ENCODE assay signal across 1 cellular context in the genomic region with DNA sequence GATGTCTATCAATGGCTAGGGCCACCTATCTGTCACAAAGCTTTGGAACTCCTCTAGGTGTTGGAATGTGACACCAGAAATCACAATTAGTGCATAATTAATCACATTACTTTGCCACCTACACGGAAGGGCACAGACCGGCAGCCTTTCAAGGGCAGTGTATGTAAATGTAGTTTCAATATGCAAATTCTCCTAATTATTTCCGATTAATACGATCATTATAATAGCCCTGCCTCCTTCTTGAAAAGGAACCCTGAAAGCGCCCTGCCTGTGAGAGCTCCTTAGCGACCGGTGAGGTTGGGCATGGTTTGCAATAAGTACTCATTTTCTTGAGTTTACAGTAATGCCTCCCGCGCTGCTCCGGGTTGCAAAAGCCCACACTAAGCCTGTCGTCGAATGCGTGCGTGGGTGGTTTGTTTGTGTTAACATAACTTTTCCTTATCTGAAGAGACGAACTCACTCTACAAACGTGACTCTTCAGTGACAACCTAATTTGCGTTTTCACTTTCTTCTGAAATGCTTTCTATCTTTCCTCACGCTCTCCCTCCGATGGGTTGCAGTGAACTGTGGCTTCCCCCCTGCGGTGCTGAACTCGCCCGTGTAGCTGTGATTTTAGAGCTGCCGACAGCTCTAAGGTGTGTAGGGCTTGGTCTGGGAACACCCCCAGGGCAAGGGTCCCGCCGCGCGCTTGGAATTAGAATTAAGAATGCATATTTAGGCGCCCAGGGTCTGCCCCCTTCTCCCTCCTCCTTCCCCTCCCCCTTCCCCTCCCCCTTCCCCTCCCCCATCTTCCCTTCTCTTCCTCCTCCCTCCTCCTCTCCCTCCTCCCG.
TF ChIP-seq lines count a peak whose summit lies in the region.

No MANE protein-coding gene starts in this region.

TF ChIP-seq in K562, 482 proteins besides CTCF, POLR2A, EP300 and RAD21 (continued from another document and continues in another):
- TF ChIP-seq, protein P1, sequence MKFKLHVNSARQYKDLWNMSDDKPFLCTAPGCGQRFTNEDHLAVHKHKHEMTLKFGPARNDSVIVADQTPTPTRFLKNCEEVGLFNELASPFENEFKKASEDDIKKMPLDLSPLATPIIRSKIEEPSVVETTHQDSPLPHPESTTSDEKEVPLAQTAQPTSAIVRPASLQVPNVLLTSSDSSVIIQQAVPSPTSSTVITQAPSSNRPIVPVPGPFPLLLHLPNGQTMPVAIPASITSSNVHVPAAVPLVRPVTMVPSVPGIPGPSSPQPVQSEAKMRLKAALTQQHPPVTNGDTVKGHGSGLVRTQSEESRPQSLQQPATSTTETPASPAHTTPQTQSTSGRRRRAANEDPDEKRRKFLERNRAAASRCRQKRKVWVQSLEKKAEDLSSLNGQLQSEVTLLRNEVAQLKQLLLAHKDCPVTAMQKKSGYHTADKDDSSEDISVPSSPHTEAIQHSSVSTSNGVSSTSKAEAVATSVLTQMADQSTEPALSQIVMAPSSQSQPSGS (CRISPR knock-in tag; IDR thresholded peaks at IDR 0.05): no peak
- no peak for TF ChIP-seq CHD1 (IDR thresholded peaks at IDR 0.05; ENCODE audit: low read length)
- TF ChIP-seq ZNF133 (CRISPR knock-in tag; IDR thresholded peaks at IDR 0.05): no peak
- no peak for TF ChIP-seq TAF9B (IDR thresholded peaks at IDR 0.05; ENCODE audit: partially characterized antibody)
- peak; percentile 49; the same call in 1 of the 2 replicates for TF ChIP-seq ZBTB7A (IDR thresholded peaks at IDR 0.05; ENCODE audit: borderline replicate concordance, control insufficient read depth, low read depth, low read length)
- TF ChIP-seq SMAD4 (CRISPR knock-in tag; conservative IDR thresholded peaks at IDR 0.05): 0 out of 2 replicates have a peak, but pooled peaks have one; percentile 32
- TF ChIP-seq, protein P2, sequence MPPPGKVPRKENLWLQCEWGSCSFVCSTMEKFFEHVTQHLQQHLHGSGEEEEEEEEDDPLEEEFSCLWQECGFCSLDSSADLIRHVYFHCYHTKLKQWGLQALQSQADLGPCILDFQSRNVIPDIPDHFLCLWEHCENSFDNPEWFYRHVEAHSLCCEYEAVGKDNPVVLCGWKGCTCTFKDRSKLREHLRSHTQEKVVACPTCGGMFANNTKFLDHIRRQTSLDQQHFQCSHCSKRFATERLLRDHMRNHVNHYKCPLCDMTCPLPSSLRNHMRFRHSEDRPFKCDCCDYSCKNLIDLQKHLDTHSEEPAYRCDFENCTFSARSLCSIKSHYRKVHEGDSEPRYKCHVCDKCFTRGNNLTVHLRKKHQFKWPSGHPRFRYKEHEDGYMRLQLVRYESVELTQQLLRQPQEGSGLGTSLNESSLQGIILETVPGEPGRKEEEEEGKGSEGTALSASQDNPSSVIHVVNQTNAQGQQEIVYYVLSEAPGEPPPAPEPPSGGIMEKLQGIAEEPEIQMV (tag; conservative IDR thresholded peaks at IDR 0.05; ENCODE audit: low read depth): no peak
- TF ChIP-seq ZNF507 (tag; conservative IDR thresholded peaks at IDR 0.05): no peak
- TF ChIP-seq, protein P3, sequence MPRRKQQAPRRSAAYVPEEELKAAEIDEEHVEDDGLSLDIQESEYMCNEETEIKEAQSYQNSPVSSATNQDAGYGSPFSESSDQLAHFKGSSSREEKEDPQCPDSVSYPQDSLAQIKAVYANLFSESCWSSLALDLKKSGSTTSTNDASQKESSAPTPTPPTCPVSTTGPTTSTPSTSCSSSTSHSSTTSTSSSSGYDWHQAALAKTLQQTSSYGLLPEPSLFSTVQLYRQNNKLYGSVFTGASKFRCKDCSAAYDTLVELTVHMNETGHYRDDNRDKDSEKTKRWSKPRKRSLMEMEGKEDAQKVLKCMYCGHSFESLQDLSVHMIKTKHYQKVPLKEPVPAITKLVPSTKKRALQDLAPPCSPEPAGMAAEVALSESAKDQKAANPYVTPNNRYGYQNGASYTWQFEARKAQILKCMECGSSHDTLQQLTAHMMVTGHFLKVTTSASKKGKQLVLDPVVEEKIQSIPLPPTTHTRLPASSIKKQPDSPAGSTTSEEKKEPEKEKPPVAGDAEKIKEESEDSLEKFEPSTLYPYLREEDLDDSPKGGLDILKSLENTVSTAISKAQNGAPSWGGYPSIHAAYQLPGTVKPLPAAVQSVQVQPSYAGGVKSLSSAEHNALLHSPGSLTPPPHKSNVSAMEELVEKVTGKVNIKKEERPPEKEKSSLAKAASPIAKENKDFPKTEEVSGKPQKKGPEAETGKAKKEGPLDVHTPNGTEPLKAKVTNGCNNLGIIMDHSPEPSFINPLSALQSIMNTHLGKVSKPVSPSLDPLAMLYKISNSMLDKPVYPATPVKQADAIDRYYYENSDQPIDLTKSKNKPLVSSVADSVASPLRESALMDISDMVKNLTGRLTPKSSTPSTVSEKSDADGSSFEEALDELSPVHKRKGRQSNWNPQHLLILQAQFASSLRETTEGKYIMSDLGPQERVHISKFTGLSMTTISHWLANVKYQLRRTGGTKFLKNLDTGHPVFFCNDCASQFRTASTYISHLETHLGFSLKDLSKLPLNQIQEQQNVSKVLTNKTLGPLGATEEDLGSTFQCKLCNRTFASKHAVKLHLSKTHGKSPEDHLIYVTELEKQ (CRISPR knock-in tag; IDR thresholded peaks at IDR 0.05): no peak
- no peak for TF ChIP-seq ETS2 (tag; IDR thresholded peaks at IDR 0.05; ENCODE audit: borderline replicate concordance, poor library complexity, severe bottlenecking)
- no peak for TF ChIP-seq EHMT2 (IDR thresholded peaks at IDR 0.05)
- no peak for TF ChIP-seq TSC22D4 (tag; IDR thresholded peaks at IDR 0.05)
- no peak for TF ChIP-seq PYGO2 (tag; IDR thresholded peaks at IDR 0.05)
- no peak for TF ChIP-seq ETV6 (IDR thresholded peaks at IDR 0.05; ENCODE audit: borderline replicate concordance in 1 of 2, low read depth in 2 of 2, low read length in 1 of 2)
- TF ChIP-seq ETV6 (CRISPR knock-in tag; IDR thresholded peaks at IDR 0.05; ENCODE audit: borderline replicate concordance): no peak
- no peak for TF ChIP-seq DMBX1 (CRISPR knock-in tag; IDR thresholded peaks at IDR 0.05; ENCODE audit: borderline replicate concordance)
- TF ChIP-seq ZNF408 (CRISPR knock-in tag; IDR thresholded peaks at IDR 0.05; ENCODE audit: low read depth): no peak
- TF ChIP-seq CBFB (CRISPR knock-in tag; IDR thresholded peaks at IDR 0.05): no peak
- TF ChIP-seq, protein P4, sequence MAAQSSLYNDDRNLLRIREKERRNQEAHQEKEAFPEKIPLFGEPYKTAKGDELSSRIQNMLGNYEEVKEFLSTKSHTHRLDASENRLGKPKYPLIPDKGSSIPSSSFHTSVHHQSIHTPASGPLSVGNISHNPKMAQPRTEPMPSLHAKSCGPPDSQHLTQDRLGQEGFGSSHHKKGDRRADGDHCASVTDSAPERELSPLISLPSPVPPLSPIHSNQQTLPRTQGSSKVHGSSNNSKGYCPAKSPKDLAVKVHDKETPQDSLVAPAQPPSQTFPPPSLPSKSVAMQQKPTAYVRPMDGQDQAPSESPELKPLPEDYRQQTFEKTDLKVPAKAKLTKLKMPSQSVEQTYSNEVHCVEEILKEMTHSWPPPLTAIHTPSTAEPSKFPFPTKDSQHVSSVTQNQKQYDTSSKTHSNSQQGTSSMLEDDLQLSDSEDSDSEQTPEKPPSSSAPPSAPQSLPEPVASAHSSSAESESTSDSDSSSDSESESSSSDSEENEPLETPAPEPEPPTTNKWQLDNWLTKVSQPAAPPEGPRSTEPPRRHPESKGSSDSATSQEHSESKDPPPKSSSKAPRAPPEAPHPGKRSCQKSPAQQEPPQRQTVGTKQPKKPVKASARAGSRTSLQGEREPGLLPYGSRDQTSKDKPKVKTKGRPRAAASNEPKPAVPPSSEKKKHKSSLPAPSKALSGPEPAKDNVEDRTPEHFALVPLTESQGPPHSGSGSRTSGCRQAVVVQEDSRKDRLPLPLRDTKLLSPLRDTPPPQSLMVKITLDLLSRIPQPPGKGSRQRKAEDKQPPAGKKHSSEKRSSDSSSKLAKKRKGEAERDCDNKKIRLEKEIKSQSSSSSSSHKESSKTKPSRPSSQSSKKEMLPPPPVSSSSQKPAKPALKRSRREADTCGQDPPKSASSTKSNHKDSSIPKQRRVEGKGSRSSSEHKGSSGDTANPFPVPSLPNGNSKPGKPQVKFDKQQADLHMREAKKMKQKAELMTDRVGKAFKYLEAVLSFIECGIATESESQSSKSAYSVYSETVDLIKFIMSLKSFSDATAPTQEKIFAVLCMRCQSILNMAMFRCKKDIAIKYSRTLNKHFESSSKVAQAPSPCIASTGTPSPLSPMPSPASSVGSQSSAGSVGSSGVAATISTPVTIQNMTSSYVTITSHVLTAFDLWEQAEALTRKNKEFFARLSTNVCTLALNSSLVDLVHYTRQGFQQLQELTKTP (IDR thresholded peaks at IDR 0.05; ENCODE audit: low read depth in 1 of 2, partially characterized antibody in 2 of 2): peak in 1 of 2 experiments; percentile 66
- TF ChIP-seq ZNF174 (CRISPR knock-in tag; IDR thresholded peaks at IDR 0.05): no peak
- TF ChIP-seq, protein P5, sequence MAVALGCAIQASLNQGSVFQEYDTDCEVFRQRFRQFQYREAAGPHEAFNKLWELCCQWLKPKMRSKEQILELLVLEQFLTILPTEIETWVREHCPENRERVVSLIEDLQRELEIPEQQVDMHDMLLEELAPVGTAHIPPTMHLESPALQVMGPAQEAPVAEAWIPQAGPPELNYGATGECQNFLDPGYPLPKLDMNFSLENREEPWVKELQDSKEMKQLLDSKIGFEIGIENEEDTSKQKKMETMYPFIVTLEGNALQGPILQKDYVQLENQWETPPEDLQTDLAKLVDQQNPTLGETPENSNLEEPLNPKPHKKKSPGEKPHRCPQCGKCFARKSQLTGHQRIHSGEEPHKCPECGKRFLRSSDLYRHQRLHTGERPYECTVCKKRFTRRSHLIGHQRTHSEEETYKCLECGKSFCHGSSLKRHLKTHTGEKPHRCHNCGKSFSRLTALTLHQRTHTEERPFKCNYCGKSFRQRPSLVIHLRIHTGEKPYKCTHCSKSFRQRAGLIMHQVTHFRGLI (CRISPR knock-in tag; IDR thresholded peaks at IDR 0.05): no peak
- TF ChIP-seq, protein P6, sequence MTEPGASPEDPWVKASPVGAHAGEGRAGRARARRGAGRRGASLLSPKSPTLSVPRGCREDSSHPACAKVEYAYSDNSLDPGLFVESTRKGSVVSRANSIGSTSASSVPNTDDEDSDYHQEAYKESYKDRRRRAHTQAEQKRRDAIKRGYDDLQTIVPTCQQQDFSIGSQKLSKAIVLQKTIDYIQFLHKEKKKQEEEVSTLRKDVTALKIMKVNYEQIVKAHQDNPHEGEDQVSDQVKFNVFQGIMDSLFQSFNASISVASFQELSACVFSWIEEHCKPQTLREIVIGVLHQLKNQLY (CRISPR knock-in tag; conservative IDR thresholded peaks at IDR 0.05): no peak
- TF ChIP-seq ADNP (tag; IDR thresholded peaks at IDR 0.05): no peak
- TF ChIP-seq RB1 (IDR thresholded peaks at IDR 0.05; ENCODE audit: low read depth): no peak
- TF ChIP-seq, protein P7, sequence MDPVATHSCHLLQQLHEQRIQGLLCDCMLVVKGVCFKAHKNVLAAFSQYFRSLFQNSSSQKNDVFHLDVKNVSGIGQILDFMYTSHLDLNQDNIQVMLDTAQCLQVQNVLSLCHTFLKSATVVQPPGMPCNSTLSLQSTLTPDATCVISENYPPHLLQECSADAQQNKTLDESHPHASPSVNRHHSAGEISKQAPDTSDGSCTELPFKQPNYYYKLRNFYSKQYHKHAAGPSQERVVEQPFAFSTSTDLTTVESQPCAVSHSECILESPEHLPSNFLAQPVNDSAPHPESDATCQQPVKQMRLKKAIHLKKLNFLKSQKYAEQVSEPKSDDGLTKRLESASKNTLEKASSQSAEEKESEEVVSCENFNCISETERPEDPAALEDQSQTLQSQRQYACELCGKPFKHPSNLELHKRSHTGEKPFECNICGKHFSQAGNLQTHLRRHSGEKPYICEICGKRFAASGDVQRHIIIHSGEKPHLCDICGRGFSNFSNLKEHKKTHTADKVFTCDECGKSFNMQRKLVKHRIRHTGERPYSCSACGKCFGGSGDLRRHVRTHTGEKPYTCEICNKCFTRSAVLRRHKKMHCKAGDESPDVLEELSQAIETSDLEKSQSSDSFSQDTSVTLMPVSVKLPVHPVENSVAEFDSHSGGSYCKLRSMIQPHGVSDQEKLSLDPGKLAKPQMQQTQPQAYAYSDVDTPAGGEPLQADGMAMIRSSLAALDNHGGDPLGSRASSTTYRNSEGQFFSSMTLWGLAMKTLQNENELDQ (CRISPR knock-in tag; IDR thresholded peaks at IDR 0.05; ENCODE audit: borderline replicate concordance): no peak
- TF ChIP-seq ZNF146 (CRISPR knock-in tag; IDR thresholded peaks at IDR 0.05; ENCODE audit: unreplicated experiment): no peak
- no peak for TF ChIP-seq ZKSCAN3 (CRISPR knock-in tag; IDR thresholded peaks at IDR 0.05)
- TF ChIP-seq POLR3G (IDR thresholded peaks at IDR 0.05; ENCODE audit: extremely low read depth, insufficient read length, insufficient replicate concordance): no peak
- TF ChIP-seq, protein P8, sequence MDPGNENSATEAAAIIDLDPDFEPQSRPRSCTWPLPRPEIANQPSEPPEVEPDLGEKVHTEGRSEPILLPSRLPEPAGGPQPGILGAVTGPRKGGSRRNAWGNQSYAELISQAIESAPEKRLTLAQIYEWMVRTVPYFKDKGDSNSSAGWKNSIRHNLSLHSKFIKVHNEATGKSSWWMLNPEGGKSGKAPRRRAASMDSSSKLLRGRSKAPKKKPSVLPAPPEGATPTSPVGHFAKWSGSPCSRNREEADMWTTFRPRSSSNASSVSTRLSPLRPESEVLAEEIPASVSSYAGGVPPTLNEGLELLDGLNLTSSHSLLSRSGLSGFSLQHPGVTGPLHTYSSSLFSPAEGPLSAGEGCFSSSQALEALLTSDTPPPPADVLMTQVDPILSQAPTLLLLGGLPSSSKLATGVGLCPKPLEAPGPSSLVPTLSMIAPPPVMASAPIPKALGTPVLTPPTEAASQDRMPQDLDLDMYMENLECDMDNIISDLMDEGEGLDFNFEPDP (CRISPR knock-in tag; IDR thresholded peaks at IDR 0.05): no peak
- TF ChIP-seq, protein P9, sequence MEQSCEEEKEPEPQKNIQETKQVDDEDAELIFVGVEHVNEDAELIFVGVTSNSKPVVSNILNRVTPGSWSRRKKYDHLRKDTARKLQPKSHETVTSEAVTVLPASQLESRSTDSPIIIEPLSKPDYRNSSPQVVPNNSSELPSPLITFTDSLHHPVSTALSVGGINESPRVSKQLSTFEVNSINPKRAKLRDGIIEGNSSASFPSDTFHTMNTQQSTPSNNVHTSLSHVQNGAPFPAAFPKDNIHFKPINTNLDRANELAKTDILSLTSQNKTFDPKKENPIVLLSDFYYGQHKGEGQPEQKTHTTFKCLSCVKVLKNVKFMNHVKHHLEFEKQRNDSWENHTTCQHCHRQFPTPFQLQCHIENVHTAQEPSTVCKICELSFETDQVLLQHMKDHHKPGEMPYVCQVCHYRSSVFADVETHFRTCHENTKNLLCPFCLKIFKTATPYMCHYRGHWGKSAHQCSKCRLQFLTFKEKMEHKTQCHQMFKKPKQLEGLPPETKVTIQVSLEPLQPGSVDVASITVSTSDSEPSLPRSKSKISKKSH (CRISPR knock-in tag; IDR thresholded peaks at IDR 0.05): no peak
- TF ChIP-seq ZNF644 (tag; IDR thresholded peaks at IDR 0.05; ENCODE audit: low read depth): no peak
- TF ChIP-seq POLR2H (tag; IDR thresholded peaks at IDR 0.05; ENCODE audit: low read depth): no peak
- no peak for TF ChIP-seq ZNF695 (CRISPR knock-in tag; IDR thresholded peaks at IDR 0.05)
- no peak for TF ChIP-seq ZNF778 (CRISPR knock-in tag; IDR thresholded peaks at IDR 0.05)
- TF ChIP-seq BRCA1 (IDR thresholded peaks at IDR 0.05): no peak
- no peak for TF ChIP-seq BRCA1 (CRISPR knock-in tag; IDR thresholded peaks at IDR 0.05)
- TF ChIP-seq MCM3 (IDR thresholded peaks at IDR 0.05): no peak
- no peak for TF ChIP-seq ZBED1 (IDR thresholded peaks at IDR 0.05)
- no peak for TF ChIP-seq MTA2 (IDR thresholded peaks at IDR 0.05; ENCODE audit: low read depth)
